In the genomic region with DNA sequence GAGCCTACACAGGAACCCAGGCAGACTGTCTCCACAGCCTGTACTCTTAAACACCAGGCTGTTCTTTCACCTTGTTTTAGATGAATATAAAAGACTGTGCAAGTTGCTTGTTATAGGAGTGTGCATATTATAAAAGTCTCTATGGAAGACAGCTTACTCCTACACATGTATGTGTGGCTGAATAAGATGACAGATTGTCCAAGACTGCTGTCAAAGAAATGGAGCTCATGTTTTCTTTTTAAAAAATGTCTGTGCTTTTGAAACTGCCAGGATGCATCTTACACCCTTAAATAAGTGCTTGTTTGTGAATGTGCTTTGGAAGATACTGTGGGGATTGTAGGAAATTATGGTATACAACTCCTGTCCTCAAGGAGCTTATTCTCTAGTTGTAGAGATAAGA, we compare ENCODE assay signal across 29 cellular contexts.
"Had no signal": no experiment of that assay in that cellular context is flagged by ENCODE, and none has a peak within 500 bp of the region (broad histone marks: within the 10 kb centered on the region; RNA-seq: fewer than 3 reads in every experiment).

No MANE protein-coding gene starts in this region.

- H3K27me3 Mint-ChIP-seq: progenitor cell of endocrine pancreas; stimulated activated naive B cell treated with anti-CD40 and anti-IgM and Interleukin-4, amounts not matched to agents 10 μg/mL and 1 μg/mL and 100 μg/mL, for 72 hours; stimulated activated naive CD8-positive, alpha-beta T cell treated with anti-CD3 and anti-CD28 coated beads, Interleukin-15, Interleukin-2, amounts not matched to agents 100 ng/mL and 50 ng/mL, for 24 hours had no signal

- H3K9me3 ChIP-seq: ovary, psoas muscle, right lobe of liver, sigmoid colon, stomach, thoracic aorta, thyroid gland, tibial nerve, upper lobe of left lung, vagina had no signal

- H3K27me3 ChIP-seq: neural progenitor cell, ovary, right lobe of liver, sigmoid colon, stomach, thyroid gland, tibial nerve, upper lobe of left lung, vagina had no signal

- H3K4me3 Mint-ChIP-seq: natural killer cell; nephron progenitor cell; neural progenitor cell; stimulated activated effector memory CD8-positive, alpha-beta T cell treated with anti-CD3 and anti-CD28 coated beads, Interleukin-12 subunit alpha, Interleukin-12 subunit beta, amount 100 ng/mL, for 72 hours; stimulated activated naive B cell treated with anti-CD40 and anti-IgM and Interleukin-4, amounts not matched to agents 10 μg/mL and 1 μg/mL and 100 μg/mL, for 72 hours; stimulated activated naive CD8-positive, alpha-beta T cell treated with anti-CD3 and anti-CD28 coated beads, Interleukin-15, Interleukin-2, amounts not matched to agents 100 ng/mL and 50 ng/mL, for 24 hours had no signal

- H3K79me2 ChIP-seq: parathyroid adenoma had no signal

- H3K27ac ChIP-seq: neural progenitor cell, ovary, parathyroid adenoma, psoas muscle, right lobe of liver, sigmoid colon, stomach, thoracic aorta, thyroid gland, tibial nerve, upper lobe of left lung, vagina had no signal

- H3K4me3 ChIP-seq: neural progenitor cell, ovary, psoas muscle, right lobe of liver, sigmoid colon, stomach, thoracic aorta, thyroid gland, tibial nerve, upper lobe of left lung, vagina had no signal

- H3K9me3 Mint-ChIP-seq: natural killer cell; nephron progenitor cell; neural progenitor cell; stimulated activated effector memory CD8-positive, alpha-beta T cell treated with anti-CD3 and anti-CD28 coated beads, Interleukin-12 subunit alpha, Interleukin-12 subunit beta, amount 100 ng/mL, for 72 hours; stimulated activated naive B cell treated with anti-CD40 and anti-IgM and Interleukin-4, amounts not matched to agents 10 μg/mL and 1 μg/mL and 100 μg/mL, for 72 hours; stimulated activated naive CD8-positive, alpha-beta T cell treated with anti-CD3 and anti-CD28 coated beads, Interleukin-15, Interleukin-2, amounts not matched to agents 100 ng/mL and 50 ng/mL, for 24 hours had no signal

- H3K4me1 ChIP-seq: parathyroid adenoma, psoas muscle, right lobe of liver, sigmoid colon, stomach, thyroid gland, tibial nerve, upper lobe of left lung, vagina had no signal

- H3K36me3 Mint-ChIP-seq: natural killer cell had no signal

- H2AFZ ChIP-seq: neural progenitor cell, parathyroid adenoma had no signal

- H3K27ac Mint-ChIP-seq: natural killer cell; nephron progenitor cell; neural progenitor cell; progenitor cell of endocrine pancreas; stimulated activated effector memory CD8-positive, alpha-beta T cell treated with anti-CD3 and anti-CD28 coated beads, Interleukin-12 subunit alpha, Interleukin-12 subunit beta, amount 100 ng/mL, for 72 hours; stimulated activated naive B cell treated with anti-CD40 and anti-IgM and Interleukin-4, amounts not matched to agents 10 μg/mL and 1 μg/mL and 100 μg/mL, for 72 hours; stimulated activated naive CD8-positive, alpha-beta T cell treated with anti-CD3 and anti-CD28 coated beads, Interleukin-15, Interleukin-2, amounts not matched to agents 100 ng/mL and 50 ng/mL, for 24 hours had no signal

- H3K4me1 Mint-ChIP-seq: nephron progenitor cell; stimulated activated effector memory CD8-positive, alpha-beta T cell treated with anti-CD3 and anti-CD28 coated beads, Interleukin-12 subunit alpha, Interleukin-12 subunit beta, amount 100 ng/mL, for 72 hours had no signal

- H3K4me2 ChIP-seq: neural progenitor cell had no signal

- H3K36me3 ChIP-seq: ovary, right lobe of liver, thoracic aorta, thyroid gland, upper lobe of left lung, vagina had no signal

- DNase-seq: natural killer cell; nephron progenitor cell; occipital lobe; ovary; posterior cingulate gyrus; psoas muscle; right cardiac atrium; right lobe of liver; sigmoid colon; small intestine; stimulated activated CD4-positive, alpha-beta T cell treated with anti-CD3 and anti-CD28 coated beads, Interleukin-15, amount 100 ng/mL, for 24 hours; stimulated activated CD4-positive, alpha-beta T cell treated with anti-CD3 and anti-CD28 coated beads, Interleukin-2, amount 100 ng/mL, for 24 hours; stimulated activated CD4-positive, alpha-beta T cell treated with anti-CD3 and anti-CD28 coated beads, Interleukin-2, amount 100 ng/mL, for 48 hours; stimulated activated CD4-positive, alpha-beta T cell treated with anti-CD3 and anti-CD28 coated beads, Interleukin-4, amount 100 ng/mL, for 24 hours; stimulated activated naive B cell treated with anti-CD40 and anti-IgM and Interleukin-4, amounts not matched to agents 10 μg/mL and 1 μg/mL and 100 μg/mL, for 72 hours; stimulated activated naive CD4-positive, alpha-beta T cell treated with Interleukin-2 at 50 U/mL for 16 hours; stomach; thyroid gland; trophoblast cell; upper lobe of left lung had no signal

- ATAC-seq: psoas muscle; right cardiac atrium; right lobe of liver; stimulated activated effector memory CD8-positive, alpha-beta T cell treated with anti-CD3 and anti-CD28 coated beads, Interleukin-12 subunit alpha, Interleukin-12 subunit beta, amount 100 ng/mL, for 72 hours; stimulated activated naive B cell treated with anti-CD40 and anti-IgM and Interleukin-4, amounts not matched to agents 10 μg/mL and 1 μg/mL and 100 μg/mL, for 72 hours had no signal

- H3K9ac ChIP-seq: neural progenitor cell, parathyroid adenoma had no signal

- FAIRE-seq: small intestine, urothelium cell line had no signal
